9 cellular contexts compared by ENCODE assay signal in the genomic region with DNA sequence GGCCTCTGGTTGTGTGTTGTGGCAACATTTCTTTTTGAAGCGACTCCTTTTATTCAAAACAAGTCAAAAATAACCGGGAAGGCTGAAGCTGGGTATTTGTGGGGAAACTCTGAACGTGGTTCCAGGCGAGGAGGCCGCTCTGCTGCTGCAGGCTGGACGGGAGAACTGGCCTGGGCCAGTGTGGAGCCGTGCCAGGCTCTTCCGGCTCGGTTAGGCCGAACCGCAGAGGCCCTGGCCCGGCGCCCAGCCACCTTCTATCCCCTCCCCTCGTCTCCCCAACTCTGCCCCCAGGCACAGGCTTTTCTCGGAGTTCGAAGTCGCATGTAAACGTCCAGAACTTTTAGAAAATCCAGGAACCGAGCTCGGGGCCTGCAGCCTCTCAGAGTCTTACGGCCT. TPM values are rescaled to one million over a fixed set of nuclear protein-coding genes. Genes with fewer than 3 reads are reported as not detected.
DNase-seq lines count a peak whose midpoint lies in the region; ATAC-seq, FAIRE-seq and TF ChIP-seq lines count a peak whose summit lies in the region.
"Had no signal": no experiment of that assay in that cellular context is flagged by ENCODE, and none has a peak within 500 bp of the region (broad histone marks: within the 10 kb centered on the region; RNA-seq: fewer than 3 reads in every experiment).

No MANE protein-coding gene starts in this region.

- no peaks in the 10 kb centered on the region for H3K9me2 ChIP-seq in hepatocyte (replicated peaks; ENCODE audit: insufficient read depth)

- H3K27ac ChIP-seq in RWPE1, result peak overlapping the region; percentile 87
- peak overlapping the region; percentile 66 for H3K27ac ChIP-seq in hepatocyte
- peak overlapping the region; percentile 93 to 97 for H3K27ac ChIP-seq in tibial artery

- no peaks in the 10 kb centered on the region for H3K27me3 Mint-ChIP-seq in activated CD8-positive, alpha-beta T cell treated with anti-CD3 and anti-CD28 coated beads for 36 hours
- H3K27me3 Mint-ChIP-seq in activated CD8-positive, alpha-beta T cell treated with anti-CD3 and anti-CD28 coated beads, Interleukin-2, amount 10 ng/mL, durations not matched to agents 7 days and 5 days (ENCODE audit: low read depth), result no peaks in the 10 kb centered on the region

- peaks cover 6% of the 10 kb centered on the region for H4K20me1 ChIP-seq in hepatocyte (ENCODE audit: insufficient read depth, poor library complexity, severe bottlenecking)

- H3K4me1 ChIP-seq in hepatocyte (ENCODE audit: insufficient read depth), result peaks cover 43% of the 10 kb centered on the region
- peaks cover 0 to 65% (median 13%) of the 10 kb centered on the region in 4 donors for H3K4me1 ChIP-seq in tibial artery

- H3K4me3 ChIP-seq in hepatocyte, result no peak overlapping the region
- H3K4me3 ChIP-seq in tibial artery, result peak overlapping the region; percentile 6 to 86

- H3K4me1 Mint-ChIP-seq in activated CD8-positive, alpha-beta T cell treated with anti-CD3 and anti-CD28 coated beads for 36 hours (ENCODE audit: low read depth), result peaks cover 12% of the 10 kb centered on the region
- H3K4me1 Mint-ChIP-seq in activated CD8-positive, alpha-beta T cell treated with anti-CD3 and anti-CD28 coated beads, Interleukin-2, amount 10 ng/mL, durations not matched to agents 7 days and 5 days (ENCODE audit: low read depth), result peaks cover 15% of the 10 kb centered on the region

- no peaks in the 10 kb centered on the region for H3K9me3 Mint-ChIP-seq in activated CD8-positive, alpha-beta T cell treated with anti-CD3 and anti-CD28 coated beads for 36 hours
- H3K9me3 Mint-ChIP-seq in activated CD8-positive, alpha-beta T cell treated with anti-CD3 and anti-CD28 coated beads, Interleukin-2, amount 10 ng/mL, durations not matched to agents 7 days and 5 days (ENCODE audit: insufficient read depth), result no peaks in the 10 kb centered on the region

- no peak for DNase-seq in activated CD8-positive, alpha-beta T cell treated with anti-CD3 and anti-CD28 coated beads for 36 hours
- no peak for DNase-seq in activated CD8-positive, alpha-beta T cell treated with anti-CD3 and anti-CD28 coated beads, Interleukin-2, amount 10 ng/mL, durations not matched to agents 7 days and 5 days
- no peak for DNase-seq in RWPE1 (ENCODE audit: low spot score)
- DNase-seq in hepatocyte (ENCODE audit: low spot score), result peak; percentile 57
- DNase-seq in tibial artery, result peak in 1 of 2 donors; percentile 68
- no peak for DNase-seq in frontal cortex (ENCODE audit: low spot score in 2 of 2)
- no peak for DNase-seq in putamen (ENCODE audit: low spot score)
- DNase-seq: activated gamma-delta T cell had no signal

- H3K9me3 ChIP-seq in hepatocyte (ENCODE audit: low read depth) (no peaks in the 10 kb centered on the region), tibial artery (no peaks in the 10 kb centered on the region)

- peaks cover 4% of the 10 kb centered on the region for H3K36me3 Mint-ChIP-seq in activated CD8-positive, alpha-beta T cell treated with anti-CD3 and anti-CD28 coated beads for 36 hours (ENCODE audit: low read depth)
- peaks cover 2% of the 10 kb centered on the region for H3K36me3 Mint-ChIP-seq in activated CD8-positive, alpha-beta T cell treated with anti-CD3 and anti-CD28 coated beads, Interleukin-2, amount 10 ng/mL, durations not matched to agents 7 days and 5 days (ENCODE audit: low read depth)

- POLR2A ChIA-PET in activated CD8-positive, alpha-beta T cell treated with anti-CD3 and anti-CD28 coated beads for 36 hours (lab: Charles Lee), result interaction anchor here (0.8 to 4.5 kb wide), 5 partner anchors 8 to 76 kb away, joined by 3 to 32 read pairs (median 5); no protein-coding TSS in a partner anchor
- POLR2A ChIA-PET in activated CD8-positive, alpha-beta T cell treated with anti-CD3 and anti-CD28 coated beads, Interleukin-2, amount 10 ng/mL, durations not matched to agents 7 days and 5 days (lab: Charles Lee), result interaction anchor here (0.9 to 4.2 kb wide), 2 partner anchors 53 to 69 kb away, joined by 3 to 73 read pairs; no protein-coding TSS in a partner anchor
- POLR2A ChIA-PET in RWPE1 (lab: Yijun Ruan, JAX; ENCODE audit: low non-redundant PET), result no interaction called here

- intact Hi-C loops in activated CD8-positive, alpha-beta T cell treated with anti-CD3 and anti-CD28 coated beads for 36 hours (cut with micrococcal nuclease), result no loop called here
- intact Hi-C loops in tibial artery (cut with DNase I; ENCODE audit: low total_unique reads), result no loop called here

- no peaks in the 10 kb centered on the region for H3K36me3 ChIP-seq in hepatocyte (replicated peaks; ENCODE audit: insufficient read depth, low read depth)
- no peaks in the 10 kb centered on the region for H3K36me3 ChIP-seq in tibial artery

- 39% methylated on average over 21 of the region's 21 CpGs for WGBS in hepatocyte (ENCODE audit: low lambda C conversion rate, missing lambda C conversion rate)

- CTCF ChIA-PET in activated CD8-positive, alpha-beta T cell treated with anti-CD3 and anti-CD28 coated beads for 36 hours (lab: Charles Lee), result no interaction called here
- CTCF ChIA-PET in activated CD8-positive, alpha-beta T cell treated with anti-CD3 and anti-CD28 coated beads, Interleukin-2, amount 10 ng/mL, durations not matched to agents 7 days and 5 days (lab: Charles Lee), result interaction anchor here (1.1 kb wide), 1 partner anchor 368 kb away, joined by 3 read pairs; no protein-coding TSS in a partner anchor
- CTCF ChIA-PET in RWPE1 (lab: Yijun Ruan, JAX), result no interaction called here

- no peak for ATAC-seq in activated CD8-positive, alpha-beta T cell treated with anti-CD3 and anti-CD28 coated beads for 36 hours
- no peak for ATAC-seq in activated CD8-positive, alpha-beta T cell treated with anti-CD3 and anti-CD28 coated beads, Interleukin-2, amount 10 ng/mL, durations not matched to agents 7 days and 5 days
- no peak for ATAC-seq in HG02798 (IDR thresholded peaks at IDR 0.05; ENCODE audit: poor library complexity, unreplicated experiment)

- peaks cover 28% of the 10 kb centered on the region for H3K79me2 ChIP-seq in hepatocyte

- FAIRE-seq in frontal cortex (lab: Jason Lieb, UNC), result no peak

- H2AFZ ChIP-seq in hepatocyte, result no peak overlapping the region

- peak overlapping the region; percentile 99 for H3K4me2 ChIP-seq in hepatocyte

- peak overlapping the region; percentile 74 for H3K4me3 Mint-ChIP-seq in activated CD8-positive, alpha-beta T cell treated with anti-CD3 and anti-CD28 coated beads for 36 hours
- no peak overlapping the region for H3K4me3 Mint-ChIP-seq in activated CD8-positive, alpha-beta T cell treated with anti-CD3 and anti-CD28 coated beads, Interleukin-2, amount 10 ng/mL, durations not matched to agents 7 days and 5 days

- H3K27me3 ChIP-seq in hepatocyte, result peaks cover 48% of the 10 kb centered on the region
- H3K27me3 ChIP-seq in tibial artery, result no peaks in the 10 kb centered on the region

- TF ChIP-seq CTCF in activated CD8-positive, alpha-beta T cell treated with anti-CD3 and anti-CD28 coated beads for 36 hours (IDR thresholded peaks at IDR 0.05), result no peak
- TF ChIP-seq CTCF in RWPE1 (conservative IDR thresholded peaks at IDR 0.05; ENCODE audit: low read depth) (no peak), hepatocyte (IDR thresholded peaks at IDR 0.05; ENCODE audit: poor library complexity) (no peak), tibial artery (IDR thresholded peaks at IDR 0.05) (no peak)

- H3K27ac Mint-ChIP-seq in activated CD8-positive, alpha-beta T cell treated with anti-CD3 and anti-CD28 coated beads for 36 hours, result peak overlapping the region; percentile 57
- H3K27ac Mint-ChIP-seq in activated CD8-positive, alpha-beta T cell treated with anti-CD3 and anti-CD28 coated beads, Interleukin-2, amount 10 ng/mL, durations not matched to agents 7 days and 5 days, result no peak overlapping the region

RNA-seq across cellular contexts. Expression of gene BCOR, which starts 2.4 kb away (rescaled TPM):
- 10 to 100 TPM; 38.3 to 39.6 TPM for total RNA-seq in activated CD8-positive, alpha-beta T cell treated with anti-CD3 and anti-CD28 coated beads for 36 hours
- 10 to 100 TPM; 41.5 to 45.5 TPM for total RNA-seq in activated CD8-positive, alpha-beta T cell treated with anti-CD3 and anti-CD28 coated beads, Interleukin-2, amount 10 ng/mL, durations not matched to agents 7 days and 5 days
- total RNA-seq in hepatocyte (22.7 and 22.9 TPM in 2 replicates), frontal cortex (26.5 TPM)
- 13.6 and 15.3 TPM in 2 replicates for polyA plus RNA-seq in hepatocyte
